Comparison of ENCODE assay signal across 1 cellular context in the genomic region with DNA sequence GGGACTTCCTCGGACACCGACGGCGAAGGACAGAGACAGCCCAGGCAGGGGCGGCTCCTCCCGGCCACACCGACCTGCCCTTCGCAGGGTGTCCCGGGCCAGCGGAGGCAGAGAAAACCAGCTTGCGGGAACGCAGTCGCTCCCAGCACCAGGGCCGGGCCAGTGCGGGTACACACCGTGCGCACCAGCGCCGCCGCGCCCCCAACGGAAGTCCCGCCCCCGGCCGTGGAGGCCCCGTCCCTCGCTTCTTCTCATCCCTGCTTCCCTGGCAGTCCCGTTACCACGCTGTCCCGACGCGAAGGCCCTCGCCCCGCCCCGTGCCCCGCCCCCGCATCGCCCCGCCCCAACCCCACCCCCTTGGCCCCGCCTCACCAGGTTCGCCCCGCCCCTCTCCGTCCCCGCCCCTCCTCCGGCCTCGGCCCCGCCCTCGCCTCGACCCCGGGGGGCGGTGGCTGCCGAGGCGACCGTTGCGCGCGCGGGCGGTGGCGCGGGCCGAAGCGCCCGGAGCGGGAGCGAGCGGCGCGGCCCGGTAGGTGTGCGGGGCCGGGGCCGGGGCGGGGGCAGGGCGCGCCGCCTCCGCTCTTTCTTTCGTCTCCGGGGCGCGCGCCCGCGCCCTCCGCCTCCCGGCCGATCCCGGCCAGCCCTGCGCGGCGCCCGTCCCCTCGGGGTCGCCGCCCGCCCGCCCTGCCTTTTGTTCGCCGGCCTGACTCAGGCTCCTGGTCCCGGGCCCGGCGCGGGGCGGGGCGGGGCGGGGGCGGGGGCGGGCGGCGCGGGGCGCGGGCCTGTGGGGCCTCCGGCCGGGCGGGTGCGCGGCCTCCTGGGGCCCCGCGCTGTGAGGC.
TF ChIP-seq lines count a peak whose summit lies in the region.

A gene with protein sequence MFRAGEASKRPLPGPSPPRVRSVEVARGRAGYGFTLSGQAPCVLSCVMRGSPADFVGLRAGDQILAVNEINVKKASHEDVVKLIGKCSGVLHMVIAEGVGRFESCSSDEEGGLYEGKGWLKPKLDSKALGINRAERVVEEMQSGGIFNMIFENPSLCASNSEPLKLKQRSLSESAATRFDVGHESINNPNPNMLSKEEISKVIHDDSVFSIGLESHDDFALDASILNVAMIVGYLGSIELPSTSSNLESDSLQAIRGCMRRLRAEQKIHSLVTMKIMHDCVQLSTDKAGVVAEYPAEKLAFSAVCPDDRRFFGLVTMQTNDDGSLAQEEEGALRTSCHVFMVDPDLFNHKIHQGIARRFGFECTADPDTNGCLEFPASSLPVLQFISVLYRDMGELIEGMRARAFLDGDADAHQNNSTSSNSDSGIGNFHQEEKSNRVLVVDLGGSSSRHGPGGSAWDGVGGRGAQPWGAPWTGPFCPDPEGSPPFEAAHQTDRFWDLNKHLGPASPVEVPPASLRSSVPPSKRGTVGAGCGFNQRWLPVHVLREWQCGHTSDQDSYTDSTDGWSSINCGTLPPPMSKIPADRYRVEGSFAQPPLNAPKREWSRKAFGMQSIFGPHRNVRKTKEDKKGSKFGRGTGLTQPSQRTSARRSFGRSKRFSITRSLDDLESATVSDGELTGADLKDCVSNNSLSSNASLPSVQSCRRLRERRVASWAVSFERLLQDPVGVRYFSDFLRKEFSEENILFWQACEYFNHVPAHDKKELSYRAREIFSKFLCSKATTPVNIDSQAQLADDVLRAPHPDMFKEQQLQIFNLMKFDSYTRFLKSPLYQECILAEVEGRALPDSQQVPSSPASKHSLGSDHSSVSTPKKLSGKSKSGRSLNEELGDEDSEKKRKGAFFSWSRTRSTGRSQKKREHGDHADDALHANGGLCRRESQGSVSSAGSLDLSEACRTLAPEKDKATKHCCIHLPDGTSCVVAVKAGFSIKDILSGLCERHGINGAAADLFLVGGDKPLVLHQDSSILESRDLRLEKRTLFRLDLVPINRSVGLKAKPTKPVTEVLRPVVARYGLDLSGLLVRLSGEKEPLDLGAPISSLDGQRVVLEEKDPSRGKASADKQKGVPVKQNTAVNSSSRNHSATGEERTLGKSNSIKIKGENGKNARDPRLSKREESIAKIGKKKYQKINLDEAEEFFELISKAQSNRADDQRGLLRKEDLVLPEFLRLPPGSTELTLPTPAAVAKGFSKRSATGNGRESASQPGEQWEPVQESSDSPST (N-terminal part only) (plus strand): TSS at position 451 of the 839 bp plus-strand sequence. CDS start 23,150 bp downstream, outside the sequence.

TF ChIP-seq in HepG2, 621 proteins besides CTCF, POLR2A, EP300 and RAD21 (continued from another document and continues in another):
- TF ChIP-seq, protein P1, sequence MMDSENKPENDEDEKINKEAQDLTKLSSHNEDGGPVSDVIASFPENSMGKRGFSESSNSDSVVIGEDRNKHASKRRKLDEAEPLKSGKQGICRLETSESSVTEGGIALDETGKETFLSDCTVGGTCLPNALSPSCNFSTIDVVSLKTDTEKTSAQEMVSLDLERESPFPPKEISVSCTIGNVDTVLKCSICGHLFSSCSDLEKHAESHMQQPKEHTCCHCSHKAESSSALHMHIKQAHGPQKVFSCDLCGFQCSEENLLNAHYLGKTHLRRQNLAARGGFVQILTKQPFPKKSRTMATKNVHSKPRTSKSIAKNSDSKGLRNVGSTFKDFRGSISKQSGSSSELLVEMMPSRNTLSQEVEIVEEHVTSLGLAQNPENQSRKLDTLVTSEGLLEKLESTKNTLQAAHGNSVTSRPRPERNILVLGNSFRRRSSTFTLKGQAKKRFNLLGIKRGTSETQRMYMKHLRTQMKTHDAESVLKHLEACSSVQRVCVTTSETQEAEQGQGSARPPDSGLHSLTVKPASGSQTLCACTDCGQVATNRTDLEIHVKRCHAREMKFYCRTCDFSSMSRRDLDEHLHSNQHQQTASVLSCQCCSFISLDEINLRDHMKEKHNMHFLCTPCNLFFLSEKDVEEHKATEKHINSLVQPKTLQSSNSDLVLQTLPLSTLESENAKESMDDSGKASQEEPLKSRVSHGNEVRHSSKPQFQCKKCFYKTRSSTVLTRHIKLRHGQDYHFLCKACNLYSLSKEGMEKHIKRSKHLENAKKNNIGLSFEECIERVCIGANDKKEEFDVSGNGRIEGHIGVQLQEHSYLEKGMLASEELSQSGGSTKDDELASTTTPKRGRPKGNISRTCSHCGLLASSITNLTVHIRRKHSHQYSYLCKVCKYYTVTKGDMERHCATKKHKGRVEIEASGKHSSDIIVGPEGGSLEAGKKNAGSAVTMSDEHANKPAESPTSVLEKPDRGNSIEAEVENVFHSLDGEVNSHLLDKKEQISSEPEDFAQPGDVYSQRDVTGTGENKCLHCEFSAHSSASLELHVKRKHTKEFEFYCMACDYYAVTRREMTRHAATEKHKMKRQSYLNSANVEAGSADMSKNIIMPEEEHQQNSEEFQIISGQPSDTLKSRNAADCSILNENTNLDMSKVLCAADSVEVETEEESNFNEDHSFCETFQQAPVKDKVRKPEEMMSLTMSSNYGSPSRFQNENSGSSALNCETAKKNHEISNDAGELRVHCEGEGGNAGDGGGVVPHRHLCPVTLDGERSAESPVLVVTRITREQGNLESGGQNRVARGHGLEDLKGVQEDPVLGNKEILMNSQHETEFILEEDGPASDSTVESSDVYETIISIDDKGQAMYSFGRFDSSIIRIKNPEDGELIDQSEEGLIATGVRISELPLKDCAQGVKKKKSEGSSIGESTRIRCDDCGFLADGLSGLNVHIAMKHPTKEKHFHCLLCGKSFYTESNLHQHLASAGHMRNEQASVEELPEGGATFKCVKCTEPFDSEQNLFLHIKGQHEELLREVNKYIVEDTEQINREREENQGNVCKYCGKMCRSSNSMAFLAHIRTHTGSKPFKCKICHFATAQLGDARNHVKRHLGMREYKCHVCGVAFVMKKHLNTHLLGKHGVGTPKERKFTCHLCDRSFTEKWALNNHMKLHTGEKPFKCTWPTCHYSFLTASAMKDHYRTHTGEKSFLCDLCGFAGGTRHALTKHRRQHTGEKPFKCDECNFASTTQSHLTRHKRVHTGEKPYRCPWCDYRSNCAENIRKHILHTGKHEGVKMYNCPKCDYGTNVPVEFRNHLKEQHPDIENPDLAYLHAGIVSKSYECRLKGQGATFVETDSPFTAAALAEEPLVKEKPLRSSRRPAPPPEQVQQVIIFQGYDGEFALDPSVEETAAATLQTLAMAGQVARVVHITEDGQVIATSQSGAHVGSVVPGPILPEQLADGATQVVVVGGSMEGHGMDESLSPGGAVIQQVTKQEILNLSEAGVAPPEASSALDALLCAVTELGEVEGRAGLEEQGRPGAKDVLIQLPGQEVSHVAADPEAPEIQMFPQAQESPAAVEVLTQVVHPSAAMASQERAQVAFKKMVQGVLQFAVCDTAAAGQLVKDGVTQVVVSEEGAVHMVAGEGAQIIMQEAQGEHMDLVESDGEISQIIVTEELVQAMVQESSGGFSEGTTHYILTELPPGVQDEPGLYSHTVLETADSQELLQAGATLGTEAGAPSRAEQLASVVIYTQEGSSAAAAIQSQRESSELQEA (CRISPR knock-in tag; IDR thresholded peaks at IDR 0.05; ENCODE audit: not compliant biosample characterization) = no peak
- TF ChIP-seq ZFY (CRISPR knock-in tag; IDR thresholded peaks at IDR 0.05) (peak; percentile 89), MXI1 (IDR thresholded peaks at IDR 0.05; ENCODE audit: borderline replicate concordance, low read depth, low read length) (peak; percentile 91; the same call in 2 of the 3 replicates), ZNF383 (CRISPR knock-in tag; IDR thresholded peaks at IDR 0.05; ENCODE audit: borderline replicate concordance) (no peak), CBX1 (IDR thresholded peaks at IDR 0.05; ENCODE audit: low read depth) (no peak), ZNF816 (CRISPR knock-in tag; IDR thresholded peaks at IDR 0.05; ENCODE audit: borderline replicate concordance) (0 out of 2 replicates have a peak, but pooled peaks have one; percentile 39), ZSCAN30 (CRISPR knock-in tag; IDR thresholded peaks at IDR 0.05) (no peak), RNF2 (conservative IDR thresholded peaks at IDR 0.05; ENCODE audit: low read depth) (no peak), FOXA3 (CRISPR knock-in tag; IDR thresholded peaks at IDR 0.05) (0 out of 2 replicates have a peak, but pooled peaks have one; percentile 30), ZNF326 (CRISPR knock-in tag; IDR thresholded peaks at IDR 0.05; ENCODE audit: borderline replicate concordance) (peak; percentile 93), ZNF282 (IDR thresholded peaks at IDR 0.05; ENCODE audit: partially characterized antibody) (no peak), MEIS1 (CRISPR knock-in tag; IDR thresholded peaks at IDR 0.05; ENCODE audit: borderline replicate concordance) (no peak), EEA1 (CRISPR knock-in tag; IDR thresholded peaks at IDR 0.05; ENCODE audit: borderline replicate concordance) (no peak), ZFP90 (CRISPR knock-in tag; IDR thresholded peaks at IDR 0.05; ENCODE audit: borderline replicate concordance) (no peak), ZNF10 (CRISPR knock-in tag; IDR thresholded peaks at IDR 0.05; ENCODE audit: borderline replicate concordance, low read depth) (no peak)
- TF ChIP-seq, protein P2, sequence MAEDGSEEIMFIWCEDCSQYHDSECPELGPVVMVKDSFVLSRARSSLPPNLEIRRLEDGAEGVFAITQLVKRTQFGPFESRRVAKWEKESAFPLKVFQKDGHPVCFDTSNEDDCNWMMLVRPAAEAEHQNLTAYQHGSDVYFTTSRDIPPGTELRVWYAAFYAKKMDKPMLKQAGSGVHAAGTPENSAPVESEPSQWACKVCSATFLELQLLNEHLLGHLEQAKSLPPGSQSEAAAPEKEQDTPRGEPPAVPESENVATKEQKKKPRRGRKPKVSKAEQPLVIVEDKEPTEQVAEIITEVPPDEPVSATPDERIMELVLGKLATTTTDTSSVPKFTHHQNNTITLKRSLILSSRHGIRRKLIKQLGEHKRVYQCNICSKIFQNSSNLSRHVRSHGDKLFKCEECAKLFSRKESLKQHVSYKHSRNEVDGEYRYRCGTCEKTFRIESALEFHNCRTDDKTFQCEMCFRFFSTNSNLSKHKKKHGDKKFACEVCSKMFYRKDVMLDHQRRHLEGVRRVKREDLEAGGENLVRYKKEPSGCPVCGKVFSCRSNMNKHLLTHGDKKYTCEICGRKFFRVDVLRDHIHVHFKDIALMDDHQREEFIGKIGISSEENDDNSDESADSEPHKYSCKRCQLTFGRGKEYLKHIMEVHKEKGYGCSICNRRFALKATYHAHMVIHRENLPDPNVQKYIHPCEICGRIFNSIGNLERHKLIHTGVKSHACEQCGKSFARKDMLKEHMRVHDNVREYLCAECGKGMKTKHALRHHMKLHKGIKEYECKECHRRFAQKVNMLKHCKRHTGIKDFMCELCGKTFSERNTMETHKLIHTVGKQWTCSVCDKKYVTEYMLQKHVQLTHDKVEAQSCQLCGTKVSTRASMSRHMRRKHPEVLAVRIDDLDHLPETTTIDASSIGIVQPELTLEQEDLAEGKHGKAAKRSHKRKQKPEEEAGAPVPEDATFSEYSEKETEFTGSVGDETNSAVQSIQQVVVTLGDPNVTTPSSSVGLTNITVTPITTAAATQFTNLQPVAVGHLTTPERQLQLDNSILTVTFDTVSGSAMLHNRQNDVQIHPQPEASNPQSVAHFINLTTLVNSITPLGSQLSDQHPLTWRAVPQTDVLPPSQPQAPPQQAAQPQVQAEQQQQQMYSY (CRISPR knock-in tag; IDR thresholded peaks at IDR 0.05) = no peak
- TF ChIP-seq, protein P3, sequence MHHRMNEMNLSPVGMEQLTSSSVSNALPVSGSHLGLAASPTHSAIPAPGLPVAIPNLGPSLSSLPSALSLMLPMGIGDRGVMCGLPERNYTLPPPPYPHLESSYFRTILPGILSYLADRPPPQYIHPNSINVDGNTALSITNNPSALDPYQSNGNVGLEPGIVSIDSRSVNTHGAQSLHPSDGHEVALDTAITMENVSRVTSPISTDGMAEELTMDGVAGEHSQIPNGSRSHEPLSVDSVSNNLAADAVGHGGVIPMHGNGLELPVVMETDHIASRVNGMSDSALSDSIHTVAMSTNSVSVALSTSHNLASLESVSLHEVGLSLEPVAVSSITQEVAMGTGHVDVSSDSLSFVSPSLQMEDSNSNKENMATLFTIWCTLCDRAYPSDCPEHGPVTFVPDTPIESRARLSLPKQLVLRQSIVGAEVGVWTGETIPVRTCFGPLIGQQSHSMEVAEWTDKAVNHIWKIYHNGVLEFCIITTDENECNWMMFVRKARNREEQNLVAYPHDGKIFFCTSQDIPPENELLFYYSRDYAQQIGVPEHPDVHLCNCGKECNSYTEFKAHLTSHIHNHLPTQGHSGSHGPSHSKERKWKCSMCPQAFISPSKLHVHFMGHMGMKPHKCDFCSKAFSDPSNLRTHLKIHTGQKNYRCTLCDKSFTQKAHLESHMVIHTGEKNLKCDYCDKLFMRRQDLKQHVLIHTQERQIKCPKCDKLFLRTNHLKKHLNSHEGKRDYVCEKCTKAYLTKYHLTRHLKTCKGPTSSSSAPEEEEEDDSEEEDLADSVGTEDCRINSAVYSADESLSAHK (CRISPR knock-in tag; IDR thresholded peaks at IDR 0.05; ENCODE audit: borderline replicate concordance) = no peak
- TF ChIP-seq, protein P4, sequence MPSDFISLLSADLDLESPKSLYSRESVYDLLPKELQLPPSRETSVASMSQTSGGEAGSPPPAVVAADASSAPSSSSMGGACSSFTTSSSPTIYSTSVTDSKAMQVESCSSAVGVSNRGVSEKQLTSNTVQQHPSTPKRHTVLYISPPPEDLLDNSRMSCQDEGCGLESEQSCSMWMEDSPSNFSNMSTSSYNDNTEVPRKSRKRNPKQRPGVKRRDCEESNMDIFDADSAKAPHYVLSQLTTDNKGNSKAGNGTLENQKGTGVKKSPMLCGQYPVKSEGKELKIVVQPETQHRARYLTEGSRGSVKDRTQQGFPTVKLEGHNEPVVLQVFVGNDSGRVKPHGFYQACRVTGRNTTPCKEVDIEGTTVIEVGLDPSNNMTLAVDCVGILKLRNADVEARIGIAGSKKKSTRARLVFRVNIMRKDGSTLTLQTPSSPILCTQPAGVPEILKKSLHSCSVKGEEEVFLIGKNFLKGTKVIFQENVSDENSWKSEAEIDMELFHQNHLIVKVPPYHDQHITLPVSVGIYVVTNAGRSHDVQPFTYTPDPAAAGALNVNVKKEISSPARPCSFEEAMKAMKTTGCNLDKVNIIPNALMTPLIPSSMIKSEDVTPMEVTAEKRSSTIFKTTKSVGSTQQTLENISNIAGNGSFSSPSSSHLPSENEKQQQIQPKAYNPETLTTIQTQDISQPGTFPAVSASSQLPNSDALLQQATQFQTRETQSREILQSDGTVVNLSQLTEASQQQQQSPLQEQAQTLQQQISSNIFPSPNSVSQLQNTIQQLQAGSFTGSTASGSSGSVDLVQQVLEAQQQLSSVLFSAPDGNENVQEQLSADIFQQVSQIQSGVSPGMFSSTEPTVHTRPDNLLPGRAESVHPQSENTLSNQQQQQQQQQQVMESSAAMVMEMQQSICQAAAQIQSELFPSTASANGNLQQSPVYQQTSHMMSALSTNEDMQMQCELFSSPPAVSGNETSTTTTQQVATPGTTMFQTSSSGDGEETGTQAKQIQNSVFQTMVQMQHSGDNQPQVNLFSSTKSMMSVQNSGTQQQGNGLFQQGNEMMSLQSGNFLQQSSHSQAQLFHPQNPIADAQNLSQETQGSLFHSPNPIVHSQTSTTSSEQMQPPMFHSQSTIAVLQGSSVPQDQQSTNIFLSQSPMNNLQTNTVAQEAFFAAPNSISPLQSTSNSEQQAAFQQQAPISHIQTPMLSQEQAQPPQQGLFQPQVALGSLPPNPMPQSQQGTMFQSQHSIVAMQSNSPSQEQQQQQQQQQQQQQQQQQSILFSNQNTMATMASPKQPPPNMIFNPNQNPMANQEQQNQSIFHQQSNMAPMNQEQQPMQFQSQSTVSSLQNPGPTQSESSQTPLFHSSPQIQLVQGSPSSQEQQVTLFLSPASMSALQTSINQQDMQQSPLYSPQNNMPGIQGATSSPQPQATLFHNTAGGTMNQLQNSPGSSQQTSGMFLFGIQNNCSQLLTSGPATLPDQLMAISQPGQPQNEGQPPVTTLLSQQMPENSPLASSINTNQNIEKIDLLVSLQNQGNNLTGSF (CRISPR knock-in tag; IDR thresholded peaks at IDR 0.05) = 0 out of 2 replicates have a peak, but pooled peaks have one; percentile 8
